ENCODE assay signal across 8 cellular contexts in genomic region chr17:27333410-27333980, GRCh38. TPM values are rescaled to one million over a fixed set of nuclear protein-coding genes. Genes with fewer than 3 reads are reported as not detected.
DNase-seq lines count a peak whose midpoint lies in the region; ATAC-seq and TF ChIP-seq lines count a peak whose summit lies in the region.

No MANE protein-coding gene starts in this region.

- TSS peak; percentile 73 for BruUV-seq in Panc1 (replicated peaks; lab: Mats Ljungman, UMichigan)

- CTCF ChIA-PET in Panc1 (lab: Charles Lee): interaction anchor here (1.0 to 1.7 kb wide), 5 partner anchors 39 to 96 kb away, joined by 3 to 25 read pairs (median 5); no protein-coding TSS in a partner anchor

- H3K27ac Mint-ChIP-seq in CD14-positive monocyte (peak overlapping the region; percentile 95 to 98 (median 96)), nephron (peak overlapping the region; percentile 65 to 93 (median 87))

- no peaks in the 10 kb centered on the region for H3K36me3 ChIP-seq in Panc1 (ENCODE audit: control insufficient read depth, insufficient read depth, low read length)

- DNase-seq in CD14-positive monocyte (ENCODE audit: low spot score): no peak
- DNase-seq in Panc1 (ENCODE audit: low read depth, low spot score): no peak
- peak; percentile 76 for DNase-seq in coronary artery (ENCODE audit: low spot score)
- no peak for DNase-seq in NCI-H446 treated with DMSO at 0.1 percent for 48 hours (lab: John Stamatoyannopoulos, UW)
- DNase-seq in NCI-H1694 treated with DMSO at 0.1 percent for 48 hours (lab: John Stamatoyannopoulos, UW): no peak

- peak overlapping the region; percentile 55 to 64 for H3K4me3 ChIP-seq in Panc1 (ENCODE audit: low read depth in 2 of 2, low read length in 2 of 2)
- peak overlapping the region; percentile 69 for H3K4me3 ChIP-seq in coronary artery

- TF ChIP-seq CTCF in CD14-positive monocyte (IDR thresholded peaks at IDR 0.05) (no peak), Panc1 (IDR thresholded peaks at IDR 0.05) (no peak), coronary artery (IDR thresholded peaks at IDR 0.05) (no peak), nephron (IDR thresholded peaks at IDR 0.05; ENCODE audit: unreplicated experiment in 3 of 3) (no peak)

- H3K9me3 ChIP-seq in Panc1 (ENCODE audit: control insufficient read depth, insufficient read depth, low read depth, low read length): no peaks in the 10 kb centered on the region

- peak overlapping the region; percentile 71 to 85 for H3K4me3 Mint-ChIP-seq in CD14-positive monocyte
- H3K4me3 Mint-ChIP-seq in nephron: peak overlapping the region; percentile 78 to 82 (median 81)

- intact Hi-C loops in CD14-positive monocyte (cut with micrococcal nuclease): loop anchor here (2.0 to 5.0 kb wide), 5 partner anchors 39 to 127 kb away; partner anchors contain the start of gene WSB1 (in 2 of the 2)
- intact Hi-C loops in Panc1 (cut with micrococcal nuclease; ENCODE audit: unreplicated experiment): loop anchor here (1.0 to 2.0 kb wide), 2 partner anchors 89 to 97 kb away; no protein-coding TSS in a partner anchor

- ATAC-seq in Panc1: no peak
- ATAC-seq in HG02885 (IDR thresholded peaks at IDR 0.05; ENCODE audit: poor library complexity, unreplicated experiment): no peak
- ATAC-seq in HG03139 (IDR thresholded peaks at IDR 0.05; ENCODE audit: unreplicated experiment): no peak

- peaks cover 2% of the 10 kb centered on the region in 2 donors for H3K36me3 Mint-ChIP-seq in CD14-positive monocyte
- no peaks in the 10 kb centered on the region for H3K36me3 Mint-ChIP-seq in nephron (ENCODE audit: low read depth)

- peaks cover 0 to 2% (median 0%) of the 10 kb centered on the region in 3 donors for H3K27me3 Mint-ChIP-seq in CD14-positive monocyte (ENCODE audit: low read depth in 3 of 3)
- no peaks in the 10 kb centered on the region for H3K27me3 Mint-ChIP-seq in nephron (ENCODE audit: low read depth)

- H3K27ac ChIP-seq in Panc1 (ENCODE audit: low read length): peak overlapping the region; percentile 83
- H3K27ac ChIP-seq in coronary artery: peak overlapping the region; percentile 92 to 94

- H3K4me1 ChIP-seq in Panc1 (ENCODE audit: control insufficient read depth, insufficient read depth, low read length): peaks cover 12% of the 10 kb centered on the region

- peaks cover 62% of the 10 kb centered on the region for H3K4me1 Mint-ChIP-seq in CD14-positive monocyte
- peaks cover 43% of the 10 kb centered on the region for H3K4me1 Mint-ChIP-seq in nephron

- in situ Hi-C loops in Panc1 (cut with HindIII; ENCODE audit: low pct_unique_long_range_greater_than_20kb, low sequenced_read_pairs): loop anchor here (25.0 kb wide), 1 partner anchor 96 kb away; no protein-coding TSS in a partner anchor

- no peaks in the 10 kb centered on the region for H3K27me3 ChIP-seq in Panc1 (ENCODE audit: control insufficient read depth, insufficient read depth, low read length)

- H3K9me3 Mint-ChIP-seq in CD14-positive monocyte: no peaks in the 10 kb centered on the region
- H3K9me3 Mint-ChIP-seq in nephron: no peaks in the 10 kb centered on the region

- POLR2A ChIA-PET in Panc1 (lab: Charles Lee): interaction anchor here (0.9 to 1.2 kb wide), 2 partner anchors 12 to 97 kb away, joined by 3 to 4 read pairs; no protein-coding TSS in a partner anchor

RNA-seq across cellular contexts. Expression of gene WSB1, which starts 39.6 kb away (rescaled TPM):
- polyA plus RNA-seq in CD14-positive monocyte: 100 to 1,000 TPM; 220 to 368 TPM
- 114 TPM for total RNA-seq in Panc1 (2021; ENCODE audit: unreplicated experiment)
- 50.3 TPM for polyA plus RNA-seq in Panc1 (2012; ENCODE audit: insufficient read length)
